In the genomic region with DNA sequence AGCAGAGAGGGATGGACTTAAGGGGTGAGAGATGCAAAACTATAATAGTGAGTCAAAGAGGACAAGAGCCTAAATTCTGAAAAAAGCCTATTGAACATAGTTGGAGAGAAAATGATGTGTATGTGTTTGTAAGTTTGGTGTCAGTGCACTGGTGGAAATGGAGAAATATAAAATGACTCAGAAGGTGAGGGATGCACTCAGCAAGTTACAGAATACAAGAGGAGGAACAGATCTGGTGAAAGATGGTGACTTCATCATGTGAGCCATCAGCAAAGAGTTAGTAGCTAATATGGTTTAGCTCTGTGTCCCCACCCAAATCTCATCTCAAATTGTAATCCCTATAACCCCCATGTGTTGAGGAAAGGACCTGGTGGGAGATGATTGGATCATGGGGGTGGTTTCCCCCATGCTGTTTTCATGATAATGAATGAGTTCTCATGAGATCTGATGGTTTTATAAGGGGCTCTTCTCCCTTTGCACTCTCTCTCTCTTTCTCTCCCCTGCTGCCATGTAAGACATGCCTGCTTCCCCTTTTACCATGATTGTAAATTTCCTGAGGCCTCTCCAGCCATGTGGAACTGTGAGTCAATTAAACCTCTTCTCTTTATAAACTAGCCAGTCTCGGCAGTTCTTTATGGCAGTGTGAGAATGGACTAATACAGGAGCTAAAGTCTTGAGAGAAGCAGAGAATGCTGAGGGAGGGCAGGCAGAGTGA, we compare ENCODE assay signal across 19 cellular contexts. TPM values are rescaled to one million over a fixed set of nuclear protein-coding genes. Genes with fewer than 3 reads are reported as not detected.
"Had no signal": no experiment of that assay in that cellular context is flagged by ENCODE, and none has a peak within 500 bp of the region (broad histone marks: within the 10 kb centered on the region; RNA-seq: fewer than 3 reads in every experiment).

No MANE protein-coding gene starts in this region.

- H3K27me3 Mint-ChIP-seq: activated naive CD8-positive, alpha-beta T cell; activated T-cell treated with anti-CD3 and anti-CD28 coated beads, Interleukin-2, amount 50 U/mL, for 24 hours; brain had no signal

- H3K27me3 ChIP-seq: gastrocnemius medialis, transverse colon, vagina had no signal

- H3K4me1 ChIP-seq: gastrocnemius medialis, lower lobe of right lung, parathyroid adenoma, transverse colon, vagina had no signal

- DNase-seq: activated B cell treated with CpG ODN at 0.5 μM for 24 hours; activated gamma-delta T cell treated with Interleukin-2 at 50 U/mL for 16 hours; activated T-cell treated with anti-CD3 and anti-CD28 coated beads, Interleukin-2, amount 50 U/mL, for 24 hours; central memory CD4-positive, alpha-beta T cell; cortex of kidney; effector memory CD4-positive, alpha-beta T cell; gastrocnemius medialis; left colon; lower lobe of right lung; stimulated activated CD4-positive, alpha-beta T cell treated with anti-CD3 and anti-CD28 coated beads, Interleukin-2, amount 100 ng/mL, for 48 hours; stimulated activated naive CD4-positive, alpha-beta T cell treated with Interleukin-2 at 50 U/mL for 16 hours; substantia nigra; SW 1271; transverse colon had no signal

- H3K79me2 ChIP-seq: parathyroid adenoma had no signal

- H3K36me3 ChIP-seq: gastrocnemius medialis, lower lobe of right lung, transverse colon, vagina had no signal

- H3K27ac ChIP-seq: gastrocnemius medialis, lower lobe of right lung, parathyroid adenoma, transverse colon, vagina had no signal

- H3K9me3 Mint-ChIP-seq: brain had no signal

- H3K4me3 ChIP-seq: gastrocnemius medialis, lower lobe of right lung, transverse colon, vagina had no signal

- H3K9ac ChIP-seq: parathyroid adenoma had no signal

- H3K9me3 ChIP-seq: gastrocnemius medialis, lower lobe of right lung, transverse colon, vagina had no signal

- H2AFZ ChIP-seq: parathyroid adenoma had no signal

- H3K27ac Mint-ChIP-seq: activated B cell treated with CpG ODN at 0.5 μM for 24 hours; activated naive CD8-positive, alpha-beta T cell; activated T-cell treated with anti-CD3 and anti-CD28 coated beads, Interleukin-2, amount 50 U/mL, for 24 hours; brain had no signal

- H3K36me3 Mint-ChIP-seq: brain had no signal

- H3K4me3 Mint-ChIP-seq: activated B cell treated with CpG ODN at 0.5 μM for 24 hours; activated naive CD8-positive, alpha-beta T cell; activated T-cell treated with anti-CD3 and anti-CD28 coated beads, Interleukin-2, amount 50 U/mL, for 24 hours; brain had no signal

- ATAC-seq: gastrocnemius medialis, left colon, lower lobe of right lung had no signal

- H3K4me1 Mint-ChIP-seq: activated B cell treated with CpG ODN at 0.5 μM for 24 hours, brain had no signal

RNA-seq across cellular contexts. Expression of gene FYB1, which starts 30.4 kb away (rescaled TPM):
- total RNA-seq: fibroblast of lung had no signal
- polyA plus RNA-seq: fibroblast of lung had no signal
